Comparison of ENCODE assay signal across 7 cellular contexts in the genomic region with DNA sequence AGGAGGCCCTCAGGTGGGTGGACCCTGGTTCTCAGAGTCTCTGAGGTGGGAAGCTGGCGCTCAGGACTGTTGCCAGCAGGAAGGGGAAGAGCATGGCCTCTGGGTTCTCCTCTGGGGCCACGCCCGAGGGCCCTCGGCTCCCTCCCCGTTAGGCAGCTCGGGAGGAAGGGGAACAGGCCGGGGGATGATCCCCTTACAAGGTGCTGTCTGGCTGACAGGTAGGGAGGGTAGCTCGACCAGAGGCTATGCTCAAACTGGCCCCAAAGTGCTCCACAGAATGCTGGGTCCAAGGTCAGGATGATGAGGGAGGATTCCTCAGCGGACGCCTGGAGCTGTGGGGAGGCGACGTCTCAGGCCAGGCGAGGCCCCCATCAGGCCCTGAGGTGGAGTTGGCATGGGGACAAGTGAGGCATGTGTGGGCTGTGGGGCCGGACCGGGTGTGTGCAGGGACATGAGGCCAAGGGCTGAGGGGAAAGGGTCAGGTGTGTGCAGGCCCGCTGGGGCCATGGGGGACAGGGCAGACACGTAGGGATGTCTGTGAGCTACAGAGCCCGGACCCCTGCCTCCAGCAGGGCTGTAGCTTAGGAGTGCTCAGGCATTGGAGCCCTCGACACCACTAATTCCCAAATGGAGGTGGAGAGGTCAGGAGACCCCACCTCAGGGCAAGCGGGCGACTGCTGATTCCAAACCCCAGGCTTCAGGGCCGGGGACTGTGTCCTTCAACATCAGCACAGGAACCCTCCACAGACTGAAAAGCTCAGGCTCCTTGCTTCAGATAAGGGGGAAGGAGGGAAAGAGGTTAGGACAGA. TPM values are rescaled to one million over a fixed set of nuclear protein-coding genes. Genes with fewer than 3 reads are reported as not detected.
DNase-seq lines count a peak whose midpoint lies in the region; ATAC-seq and TF ChIP-seq lines count a peak whose summit lies in the region.

No MANE protein-coding gene starts in this region.

- H3K9ac ChIP-seq in neural progenitor cell, result no peak overlapping the region

- no peaks in the 10 kb centered on the region for H3K36me3 Mint-ChIP-seq in neural progenitor cell

- H3K4me3 Mint-ChIP-seq in neural progenitor cell, result peak overlapping the region; percentile 63

- no TSS peak for BruUV-seq in PC-9 (replicated peaks; lab: Mats Ljungman, UMichigan)

- H3K27ac ChIP-seq in PC-9 (no peak overlapping the region), neural progenitor cell (no peak overlapping the region)

- H3K4me2 ChIP-seq in PC-9, result peak overlapping the region; percentile 94
- H3K4me2 ChIP-seq in neural progenitor cell, result peak overlapping the region; percentile 86

- DNase-seq in PC-9 (no peak), epithelial cell of proximal tubule (ENCODE audit: low read depth) (no peak), neural progenitor cell (ENCODE audit: low spot score) (no peak), GM20000 (ENCODE audit: low spot score) (no peak), OCI-M2 (lab: John Stamatoyannopoulos, UW; ENCODE audit: unreplicated experiment) (no peak)

- H3K27ac Mint-ChIP-seq in neural progenitor cell, result no peak overlapping the region

- H3F3A ChIP-seq in PC-9 (ENCODE audit: insufficient read depth, low read depth) (no peaks in the 10 kb centered on the region), neural progenitor cell (ENCODE audit: low read depth) (peaks cover 24% of the 10 kb centered on the region)

- H3K9me3 ChIP-seq in PC-9 (ENCODE audit: insufficient read depth, low read depth) (no peaks in the 10 kb centered on the region), neural progenitor cell (ENCODE audit: low read depth) (no peaks in the 10 kb centered on the region)

- peaks cover 42% of the 10 kb centered on the region for H3K27me3 Mint-ChIP-seq in neural progenitor cell (ENCODE audit: insufficient read depth, low read depth)

- H4K20me1 ChIP-seq in PC-9 (ENCODE audit: insufficient read depth), result no peaks in the 10 kb centered on the region
- H4K20me1 ChIP-seq in neural progenitor cell (ENCODE audit: low read depth), result no peaks in the 10 kb centered on the region

- TF ChIP-seq CTCF in PC-9 (conservative IDR thresholded peaks at IDR 0.05), result no peak
- TF ChIP-seq CTCF in epithelial cell of proximal tubule (conservative IDR thresholded peaks at IDR 0.05; ENCODE audit: low read depth, low read length), result no peak
- no peak for TF ChIP-seq CTCF in neural progenitor cell (IDR thresholded peaks at IDR 0.05)
- TF ChIP-seq CTCF in GM20000 (IDR thresholded peaks at IDR 0.05; ENCODE audit: extremely low read depth, missing control alignments), result no peak

- H3K9me2 ChIP-seq in PC-9 (ENCODE audit: insufficient read depth), result no peaks in the 10 kb centered on the region

- no peaks in the 10 kb centered on the region for H3K79me2 ChIP-seq in PC-9 (ENCODE audit: low read depth)
- no peaks in the 10 kb centered on the region for H3K79me2 ChIP-seq in neural progenitor cell (ENCODE audit: low read depth)

- ATAC-seq in GM21447 (IDR thresholded peaks at IDR 0.05; ENCODE audit: unreplicated experiment) (peak; percentile 9), HG03521 (IDR thresholded peaks at IDR 0.05; ENCODE audit: unreplicated experiment) (no peak)

- H3K4me3 ChIP-seq in PC-9 (peak overlapping the region; percentile 68; the same call in 1 of the 2 replicates), epithelial cell of proximal tubule (ENCODE audit: low read depth, low read length) (peak overlapping the region; percentile 71), neural progenitor cell (peak overlapping the region; percentile 53)

- POLR2A ChIA-PET in PC-9 (lab: Charles Lee; ENCODE audit: unreplicated experiment), result interaction anchor here (0.6 kb wide), 1 partner anchor 541 kb away, joined by 5 read pairs; no protein-coding TSS in a partner anchor

- peaks cover 12% of the 10 kb centered on the region for H3K27me3 ChIP-seq in PC-9 (ENCODE audit: insufficient read depth, low read depth)
- H3K27me3 ChIP-seq in neural progenitor cell, result peaks cover 73% of the 10 kb centered on the region

- CTCF ChIA-PET in PC-9 (lab: Charles Lee), result interaction anchor here (0.6 to 1.6 kb wide), 7 partner anchors 17 to 426 kb away, joined by 3 to 16 read pairs (median 6); partner anchors contain the start of genes DPCD and POLL

- H3K9me3 Mint-ChIP-seq in neural progenitor cell, result peaks cover 2% of the 10 kb centered on the region

- intact Hi-C loops in PC-9 (cut with micrococcal nuclease; ENCODE audit: unreplicated experiment), result loop anchor here (1.0 to 10.0 kb wide), 4 partner anchors 269 to 526 kb away; no protein-coding TSS in a partner anchor

- H2AFZ ChIP-seq in PC-9 (peak overlapping the region; percentile 77; the same call in 1 of the 2 replicates), neural progenitor cell (replicated peaks) (peak overlapping the region; percentile 83)

- H3K36me3 ChIP-seq in PC-9 (ENCODE audit: low read depth) (no peaks in the 10 kb centered on the region), neural progenitor cell (no peaks in the 10 kb centered on the region)

- peaks cover 21% of the 10 kb centered on the region for H3K4me1 Mint-ChIP-seq in neural progenitor cell

- H3K4me1 ChIP-seq in PC-9 (replicated peaks; ENCODE audit: insufficient read depth) (no peaks in the 10 kb centered on the region), neural progenitor cell (peaks cover 18% of the 10 kb centered on the region)

RNA-seq across cellular contexts. Expression of gene POLL, which starts 17.1 kb away (rescaled TPM):
- 30.3 and 31.5 TPM in 2 replicates for total RNA-seq in PC-9 (2021)
- 26.1 and 27.6 TPM in 2 replicates for total RNA-seq in epithelial cell of proximal tubule
- total RNA-seq in neural progenitor cell (ENCODE audit: low replicate concordance), result 22.8 and 29.7 TPM in 2 replicates

RNA-seq across cellular contexts. Expression of gene DPCD, which starts 17.2 kb away (rescaled TPM):
- total RNA-seq in PC-9 (2021) (20.3 and 21.5 TPM in 2 replicates), epithelial cell of proximal tubule (36.2 and 65.6 TPM in 2 replicates), neural progenitor cell (ENCODE audit: low replicate concordance) (49.7 and 71.1 TPM in 2 replicates)
